Comparison of ENCODE assay signal across 8 cellular contexts in the genomic region with DNA sequence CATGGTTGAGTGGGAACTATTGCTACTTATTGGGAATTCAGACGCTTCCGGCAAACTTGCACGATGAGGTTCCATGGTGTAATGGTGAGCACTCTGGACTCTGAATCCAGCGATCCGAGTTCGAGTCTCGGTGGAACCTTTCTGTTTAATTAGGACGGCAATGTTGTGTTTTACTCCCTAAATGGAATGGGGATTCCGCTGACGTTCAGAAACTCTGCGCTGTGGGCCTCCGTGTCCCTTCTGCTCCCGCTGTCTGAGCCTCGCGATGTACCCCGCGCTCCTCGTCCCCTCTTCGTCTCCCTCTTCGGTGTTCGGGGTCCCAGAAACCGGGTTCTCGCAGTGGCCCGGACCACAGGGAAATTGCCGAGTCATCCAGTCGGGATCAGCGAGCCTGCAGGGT. TPM values are rescaled to one million over a fixed set of nuclear protein-coding genes. Genes with fewer than 3 reads are reported as not detected.
DNase-seq lines count a peak whose midpoint lies in the region; ATAC-seq and TF ChIP-seq lines count a peak whose summit lies in the region.
"Not testable (repeated sequence)": the region's sequence is repeated elsewhere in the genome, so short reads cannot be mapped to it uniquely, and the experiment has no call there.

No MANE protein-coding gene starts in this region.

- peaks cover 11% of the 10 kb centered on the region for H3K27me3 Mint-ChIP-seq in Calu3 (ENCODE audit: unreplicated experiment)
- H3K27me3 Mint-ChIP-seq in activated T-helper 17 cell treated with anti-CD3 and anti-CD28 coated beads, Interleukin-2, amount 50 U/mL, for 72 hours: not testable (repeated sequence)
- peaks cover 34% of the 10 kb centered on the region for H3K27me3 Mint-ChIP-seq in stimulated activated naive CD8-positive, alpha-beta T cell treated with anti-CD3 and anti-CD28 coated beads, Interleukin-15, amount 100 ng/mL, for 72 hours

- H3K27me3 ChIP-seq in RWPE2 (ENCODE audit: insufficient read depth, poor library complexity, severe bottlenecking); right cardiac atrium (ENCODE audit: control insufficient read depth, insufficient read depth); lung (ENCODE audit: control insufficient read depth, insufficient read depth): not testable (repeated sequence)

- not testable (repeated sequence) for H3K4me1 Mint-ChIP-seq in Calu3 (ENCODE audit: low read depth, unreplicated experiment); activated T-helper 17 cell treated with anti-CD3 and anti-CD28 coated beads, Interleukin-2, amount 50 U/mL, for 72 hours; stimulated activated naive CD8-positive, alpha-beta T cell treated with anti-CD3 and anti-CD28 coated beads, Interleukin-15, amount 100 ng/mL, for 72 hours

- not testable (repeated sequence) for H3K36me3 ChIP-seq in RWPE2 (ENCODE audit: low read depth); lung (ENCODE audit: control insufficient read depth in 2 of 2, insufficient read depth in 2 of 2, low read length in 2 of 2)

- ATAC-seq in RWPE2 (ENCODE audit: low read depth) (peak; percentile 80), Right ventricle myocardium inferior (peak; percentile 63), right cardiac atrium (peak; percentile 85 to 86), lung (ENCODE audit: insufficient read depth, low FRiP score) (peak; percentile 53)
- peak; percentile 11 for ATAC-seq in activated T-helper 17 cell treated with anti-CD3 and anti-CD28 coated beads, Interleukin-2, amount 50 U/mL, for 72 hours (replicated peaks)
- ATAC-seq in stimulated activated naive CD8-positive, alpha-beta T cell treated with anti-CD3 and anti-CD28 coated beads, Interleukin-15, amount 100 ng/mL, for 72 hours: peak; percentile 76

- H3K27ac ChIP-seq in RWPE2 (ENCODE audit: poor library complexity, severe bottlenecking); coronary artery; right cardiac atrium (ENCODE audit: low read length); lung (ENCODE audit: low read depth in 1 of 2, low read length in 1 of 2): not testable (repeated sequence)

- DNase-seq in Calu3; RWPE2 (ENCODE audit: low spot score); coronary artery (ENCODE audit: low spot score); Right ventricle myocardium inferior (ENCODE audit: missing footprints); right cardiac atrium; lung (ENCODE audit: low spot score); stimulated activated naive CD8-positive, alpha-beta T cell treated with anti-CD3 and anti-CD28 coated beads, Interleukin-15, amount 100 ng/mL, for 72 hours: not testable (repeated sequence)

- TF ChIP-seq CTCF in Calu3 (IDR thresholded peaks at IDR 0.05; ENCODE audit: unreplicated experiment); RWPE2 (IDR thresholded peaks at IDR 0.05; ENCODE audit: poor library complexity, severe bottlenecking); coronary artery (IDR thresholded peaks at IDR 0.05); lung (IDR thresholded peaks at IDR 0.05; ENCODE audit: control extremely low read depth, extremely low read depth): not testable (repeated sequence)

- no CpG with 5 or more reads among the region's 27 CpGs for WGBS in right cardiac atrium
- no CpG with 5 or more reads among the region's 27 CpGs for WGBS in lung, 2 donors

- not testable (repeated sequence) for H3K4me3 Mint-ChIP-seq in Calu3 (ENCODE audit: low read depth, unreplicated experiment); stimulated activated naive CD8-positive, alpha-beta T cell treated with anti-CD3 and anti-CD28 coated beads, Interleukin-15, amount 100 ng/mL, for 72 hours
- peak overlapping the region; percentile 33 for H3K4me3 Mint-ChIP-seq in activated T-helper 17 cell treated with anti-CD3 and anti-CD28 coated beads, Interleukin-2, amount 50 U/mL, for 72 hours

- not testable (repeated sequence) for H3K9me3 ChIP-seq in RWPE2 (ENCODE audit: severe bottlenecking); right cardiac atrium (ENCODE audit: control insufficient read depth, low read length); lung (ENCODE audit: control insufficient read depth in 2 of 2, insufficient read depth in 1 of 2, low read length in 1 of 2)

- H3K4me3 ChIP-seq in RWPE2 (ENCODE audit: severe bottlenecking); right cardiac atrium (ENCODE audit: low read length); lung: not testable (repeated sequence)
- H3K4me3 ChIP-seq in coronary artery: peak overlapping the region; percentile 53

- not testable (repeated sequence) for H3K9me3 Mint-ChIP-seq in Calu3 (ENCODE audit: low read depth, unreplicated experiment); activated T-helper 17 cell treated with anti-CD3 and anti-CD28 coated beads, Interleukin-2, amount 50 U/mL, for 72 hours; stimulated activated naive CD8-positive, alpha-beta T cell treated with anti-CD3 and anti-CD28 coated beads, Interleukin-15, amount 100 ng/mL, for 72 hours

- intact Hi-C loops in Calu3 (cut with micrococcal nuclease; ENCODE audit: unreplicated experiment); Right ventricle myocardium inferior (cut with DNase I); right cardiac atrium (cut with DNase I): not testable (repeated sequence)

- H3K36me3 Mint-ChIP-seq in Calu3 (ENCODE audit: insufficient read depth, unreplicated experiment); activated T-helper 17 cell treated with anti-CD3 and anti-CD28 coated beads, Interleukin-2, amount 50 U/mL, for 72 hours (ENCODE audit: low read depth): not testable (repeated sequence)

- H3K27ac Mint-ChIP-seq in Calu3 (ENCODE audit: unreplicated experiment); activated T-helper 17 cell treated with anti-CD3 and anti-CD28 coated beads, Interleukin-2, amount 50 U/mL, for 72 hours; stimulated activated naive CD8-positive, alpha-beta T cell treated with anti-CD3 and anti-CD28 coated beads, Interleukin-15, amount 100 ng/mL, for 72 hours: not testable (repeated sequence)

- not testable (repeated sequence) for H3K4me1 ChIP-seq in RWPE2 (ENCODE audit: insufficient read depth, poor library complexity, severe bottlenecking); right cardiac atrium (ENCODE audit: control insufficient read depth, insufficient read depth, low read length); lung (ENCODE audit: control insufficient read depth in 2 of 2, insufficient read depth in 2 of 2, low read length in 2 of 2)

- BruUV-seq in Calu3 (replicated peaks; lab: Mats Ljungman, UMichigan): TSS peak; percentile 100

- CTCF ChIA-PET in Calu3 (lab: Charles Lee): not testable (repeated sequence)

RNA-seq across cellular contexts. Expression of a gene that starts 34.2 kb away (rescaled TPM):
- total RNA-seq in Calu3 (2022) (5.3 and 5.7 TPM in 2 replicates), Right ventricle myocardium inferior (0.57 TPM), right cardiac atrium (1 to 10 TPM in 3 of 4 donors, under 1 TPM in 1; 0.91 to 1.7 (median 1.3) TPM), lung (1 to 10 TPM; 2.1 to 4.6 TPM)
- total RNA-seq in activated T-helper 17 cell treated with anti-CD3 and anti-CD28 coated beads, Interleukin-2, amount 50 U/mL, for 72 hours: 1 to 10 TPM; 2.9 to 4.0 TPM
- polyA plus RNA-seq in right cardiac atrium (0.79 TPM), lung (under 1 TPM; 0.63 to 0.96 TPM)

Comparison
In these comparisons a context has a peak if more than half of its experiments do, and no peak if none do; other contexts are left out.
1. ATAC-seq: peak in every context shown above with its lines; median percentile 86 in right cardiac atrium; 80 in RWPE2; 76 in stimulated activated naive CD8-positive, alpha-beta T cell treated with anti-CD3 and anti-CD28 coated beads, Interleukin-15, amount 100 ng/mL, for 72 hours; 63 in Right ventricle myocardium inferior; 53 in lung; 11 in activated T-helper 17 cell treated with anti-CD3 and anti-CD28 coated beads, Interleukin-2, amount 50 U/mL, for 72 hours.